Comparison of ENCODE assay signal across 36 cellular contexts in genomic region chr20:62786100-62786499, GRCh38. TPM values are rescaled to one million over a fixed set of nuclear protein-coding genes. Genes with fewer than 3 reads are reported as not detected.
DNase-seq lines count a peak whose midpoint lies in the region; ATAC-seq lines count a peak whose summit lies in the region.
"Had no signal": no experiment of that assay in that cellular context is flagged by ENCODE, and none has a peak within 500 bp of the region (broad histone marks: within the 10 kb centered on the region; RNA-seq: fewer than 3 reads in every experiment).

No MANE protein-coding gene starts in this region.

- H3K4me1 Mint-ChIP-seq in activated naive CD8-positive, alpha-beta T cell treated with anti-CD3 and anti-CD28 coated beads, Interleukin-2, amount 10 ng/mL, durations not matched to agents 7 days and 5 days = peaks cover 9% of the 10 kb centered on the region
- peaks cover 5% of the 10 kb centered on the region for H3K4me1 Mint-ChIP-seq in activated naive CD8-positive, alpha-beta T cell treated with anti-CD3 and anti-CD28 coated beads for 36 hours
- H3K4me1 Mint-ChIP-seq: central memory CD8-positive, alpha-beta T cell had no signal

- no peak for DNase-seq in activated naive CD8-positive, alpha-beta T cell treated with anti-CD3 and anti-CD28 coated beads, Interleukin-2, amount 10 ng/mL, durations not matched to agents 7 days and 5 days
- no peak for DNase-seq in activated naive CD8-positive, alpha-beta T cell treated with anti-CD3 and anti-CD28 coated beads for 36 hours
- DNase-seq in SK-N-DZ (ENCODE audit: low spot score) (peak; percentile 83), left kidney (ENCODE audit: low read depth, low spot score) (peak; percentile 87), NCI-H2196 (lab: John Stamatoyannopoulos, UW; ENCODE audit: unreplicated experiment) (no peak), NCI-H526 (lab: John Stamatoyannopoulos, UW) (no peak), G401 (ENCODE audit: low spot score) (no peak)
- DNase-seq: activated CD4-positive, alpha-beta T cell treated with anti-CD3 and anti-CD28 coated beads, Interleukin-2, amount 10 ng/mL, durations not matched to agents 24 days and 14 days; activated CD8-positive, alpha-beta memory T cell treated with anti-CD3 and anti-CD28 coated beads for 24 hours; activated T-cell treated with anti-CD3 and anti-CD28 coated beads for 4 hours; AML-193; CD8-positive, alpha-beta T cell; dermis blood vessel endothelial cell; foreskin melanocyte; H9; heart right ventricle; KG1; mucosa of descending colon; NCI-H1092 treated with DMSO at 0.1 percent for 48 hours; NCI-H2029 treated with DMSO at 0.1 percent for 48 hours; NCI-H345; NCI-H774; T-helper 1 cell had no signal

- POLR2A ChIA-PET in activated naive CD8-positive, alpha-beta T cell treated with anti-CD3 and anti-CD28 coated beads, Interleukin-2, amount 10 ng/mL, durations not matched to agents 7 days and 5 days (lab: Charles Lee) = interaction anchor here (1.0 kb wide), 1 partner anchor 8 kb away, joined by 5 read pairs; no protein-coding TSS in a partner anchor

- ATAC-seq in activated naive CD8-positive, alpha-beta T cell treated with anti-CD3 and anti-CD28 coated beads, Interleukin-2, amount 10 ng/mL, durations not matched to agents 7 days and 5 days (ENCODE audit: low read depth) = no peak
- ATAC-seq: A549; activated naive CD4-positive, alpha-beta T cell treated with anti-CD3 and anti-CD28 coated beads, Interleukin-2, amount 50 U/mL, for 72 hours; CD8-positive, alpha-beta T cell; GM12878; heart right ventricle; mucosa of descending colon; natural killer cell treated with Interleukin-12 subunit alpha and Interleukin-12 subunit beta and Interleukin-15 and Interleukin-18, amount 100 ng/mL, for 72 hours; sciatic nerve; WTC11 had no signal

- H3K27me3 ChIP-seq in rectal smooth muscle tissue (ENCODE audit: control insufficient read depth, insufficient read depth, low read length) = no peaks in the 10 kb centered on the region
- H3K27me3 ChIP-seq: ascending aorta, heart right ventricle had no signal

- no peaks in the 10 kb centered on the region for H3K36me3 Mint-ChIP-seq in activated naive CD8-positive, alpha-beta T cell treated with anti-CD3 and anti-CD28 coated beads, Interleukin-2, amount 10 ng/mL, durations not matched to agents 7 days and 5 days
- H3K36me3 Mint-ChIP-seq in activated naive CD8-positive, alpha-beta T cell treated with anti-CD3 and anti-CD28 coated beads for 36 hours = no peaks in the 10 kb centered on the region
- H3K36me3 Mint-ChIP-seq: activated naive CD4-positive, alpha-beta T cell treated with anti-CD3 and anti-CD28 coated beads, Interleukin-2, amount 50 U/mL, for 72 hours; CD8-positive, alpha-beta T cell; natural killer cell treated with Interleukin-12 subunit alpha and Interleukin-12 subunit beta and Interleukin-15 and Interleukin-18, amount 100 ng/mL, for 72 hours; WTC11 had no signal

- H3K27ac ChIP-seq in rectal smooth muscle tissue (ENCODE audit: low read depth, low read length) = peak overlapping the region; percentile 43
- H3K27ac ChIP-seq: A549, ascending aorta, esophagus muscularis mucosa, heart right ventricle, tibial nerve had no signal

- no peaks in the 10 kb centered on the region for H3K36me3 ChIP-seq in rectal smooth muscle tissue (ENCODE audit: control insufficient read depth, insufficient read depth, low read length)
- H3K36me3 ChIP-seq: ascending aorta, esophagus muscularis mucosa, heart right ventricle, tibial nerve had no signal

- H3K4me1 ChIP-seq in rectal smooth muscle tissue (ENCODE audit: control insufficient read depth, insufficient read depth, low read length) = peaks cover 10% of the 10 kb centered on the region

- H3K27me3 Mint-ChIP-seq in activated naive CD8-positive, alpha-beta T cell treated with anti-CD3 and anti-CD28 coated beads, Interleukin-2, amount 10 ng/mL, durations not matched to agents 7 days and 5 days = peaks cover 5% of the 10 kb centered on the region
- H3K27me3 Mint-ChIP-seq in activated naive CD8-positive, alpha-beta T cell treated with anti-CD3 and anti-CD28 coated beads for 36 hours = no peaks in the 10 kb centered on the region
- H3K27me3 Mint-ChIP-seq: activated CD4-positive, alpha-beta T cell treated with anti-CD3 and anti-CD28 coated beads, Interleukin-2, amount 10 ng/mL, durations not matched to agents 24 days and 14 days; central memory CD8-positive, alpha-beta T cell; natural killer cell treated with Interleukin-12 subunit alpha and Interleukin-12 subunit beta and Interleukin-15 and Interleukin-18, amount 100 ng/mL, for 72 hours had no signal

- H3K27ac Mint-ChIP-seq in activated naive CD8-positive, alpha-beta T cell treated with anti-CD3 and anti-CD28 coated beads, Interleukin-2, amount 10 ng/mL, durations not matched to agents 7 days and 5 days = peak overlapping the region; percentile 30
- no peak overlapping the region for H3K27ac Mint-ChIP-seq in activated naive CD8-positive, alpha-beta T cell treated with anti-CD3 and anti-CD28 coated beads for 36 hours
- H3K27ac Mint-ChIP-seq: activated CD4-positive, alpha-beta T cell treated with anti-CD3 and anti-CD28 coated beads, Interleukin-2, amount 10 ng/mL, durations not matched to agents 24 days and 14 days; CD8-positive, alpha-beta T cell; natural killer cell treated with Interleukin-12 subunit alpha and Interleukin-12 subunit beta and Interleukin-15 and Interleukin-18, amount 100 ng/mL, for 72 hours; WTC11 had no signal

- no peak overlapping the region for H3K4me3 ChIP-seq in rectal smooth muscle tissue (ENCODE audit: low read length)
- H3K4me3 ChIP-seq: A549, ascending aorta, esophagus muscularis mucosa, GM12878, heart right ventricle, lung, mucosa of descending colon, tibial nerve had no signal

- in situ Hi-C loops in G401 (cut with HindIII; ENCODE audit: low sequenced_read_pairs) = no loop called here

- no peaks in the 10 kb centered on the region for H3K9me3 Mint-ChIP-seq in activated naive CD8-positive, alpha-beta T cell treated with anti-CD3 and anti-CD28 coated beads, Interleukin-2, amount 10 ng/mL, durations not matched to agents 7 days and 5 days
- H3K9me3 Mint-ChIP-seq in activated naive CD8-positive, alpha-beta T cell treated with anti-CD3 and anti-CD28 coated beads for 36 hours = no peaks in the 10 kb centered on the region
- H3K9me3 Mint-ChIP-seq: activated CD4-positive, alpha-beta T cell treated with anti-CD3 and anti-CD28 coated beads, Interleukin-2, amount 10 ng/mL, durations not matched to agents 24 days and 14 days; activated naive CD4-positive, alpha-beta T cell treated with anti-CD3 and anti-CD28 coated beads, Interleukin-2, amount 50 U/mL, for 72 hours; CD8-positive, alpha-beta T cell; central memory CD8-positive, alpha-beta T cell; H9; natural killer cell treated with Interleukin-12 subunit alpha and Interleukin-12 subunit beta and Interleukin-15 and Interleukin-18, amount 100 ng/mL, for 72 hours; WTC11 had no signal

- no peak overlapping the region for H3K4me3 Mint-ChIP-seq in activated naive CD8-positive, alpha-beta T cell treated with anti-CD3 and anti-CD28 coated beads, Interleukin-2, amount 10 ng/mL, durations not matched to agents 7 days and 5 days
- H3K4me3 Mint-ChIP-seq in activated naive CD8-positive, alpha-beta T cell treated with anti-CD3 and anti-CD28 coated beads for 36 hours = no peak overlapping the region
- H3K4me3 Mint-ChIP-seq: activated CD4-positive, alpha-beta T cell treated with anti-CD3 and anti-CD28 coated beads, Interleukin-2, amount 10 ng/mL, durations not matched to agents 24 days and 14 days; CD8-positive, alpha-beta T cell; central memory CD8-positive, alpha-beta T cell; H9; natural killer cell treated with Interleukin-12 subunit alpha and Interleukin-12 subunit beta and Interleukin-15 and Interleukin-18, amount 100 ng/mL, for 72 hours; WTC11 had no signal

- H3K9ac ChIP-seq in rectal smooth muscle tissue (ENCODE audit: low read length) = no peak overlapping the region

RNA-seq across cellular contexts. Expression of gene MRGBP, which starts 10.2 kb away (rescaled TPM):
- total RNA-seq in activated naive CD8-positive, alpha-beta T cell treated with anti-CD3 and anti-CD28 coated beads, Interleukin-2, amount 10 ng/mL, durations not matched to agents 7 days and 5 days = 10 to 100 TPM; 17.9 to 18.9 TPM
- total RNA-seq in activated naive CD8-positive, alpha-beta T cell treated with anti-CD3 and anti-CD28 coated beads for 36 hours = 10 to 100 TPM; 19.3 to 19.8 TPM
- 32.5 and 36.2 TPM in 2 replicates for polyA plus RNA-seq in SK-N-DZ (2014; cell fraction: cytosol; rRNA removed)
- 38.2 and 42.4 TPM in 2 replicates for polyA plus RNA-seq in SK-N-DZ (2014; cell fraction: nucleus; rRNA removed)
- total RNA-seq in G401 (2014; rRNA removed; shearing (Covaris generic)) = 25.2 and 33.6 TPM in 2 replicates

RNA-seq across cellular contexts. Expression of gene OGFR, which starts 18.5 kb away (rescaled TPM):
- total RNA-seq in activated naive CD8-positive, alpha-beta T cell treated with anti-CD3 and anti-CD28 coated beads, Interleukin-2, amount 10 ng/mL, durations not matched to agents 7 days and 5 days = 10 to 100 TPM; 80.8 to 81.1 TPM
- total RNA-seq in activated naive CD8-positive, alpha-beta T cell treated with anti-CD3 and anti-CD28 coated beads for 36 hours = 10 to 100 TPM; 66.1 to 69.9 TPM
- 26.0 and 50.0 TPM in 2 replicates for polyA plus RNA-seq in SK-N-DZ (2014; cell fraction: cytosol; rRNA removed)
- polyA plus RNA-seq in SK-N-DZ (2014; cell fraction: nucleus; rRNA removed) = 40.1 and 56.7 TPM in 2 replicates
- 43.9 and 45.6 TPM in 2 replicates for total RNA-seq in G401 (2014; rRNA removed; shearing (Covaris generic))

RNA-seq across cellular contexts. Expression of gene COL9A3, which starts 30.8 kb away (rescaled TPM):
- total RNA-seq in activated naive CD8-positive, alpha-beta T cell treated with anti-CD3 and anti-CD28 coated beads, Interleukin-2, amount 10 ng/mL, durations not matched to agents 7 days and 5 days = under 1 TPM; 0.42 to 0.82 TPM
- 1 to 10 TPM in 1 of 2 experiments, under 1 TPM in 1; 0.35 to 1.0 TPM for total RNA-seq in activated naive CD8-positive, alpha-beta T cell treated with anti-CD3 and anti-CD28 coated beads for 36 hours
- polyA plus RNA-seq in SK-N-DZ (2014; cell fraction: cytosol; rRNA removed) = 0.80 and 4.1 TPM in 2 replicates
- polyA plus RNA-seq in SK-N-DZ (2014; cell fraction: nucleus; rRNA removed) = 27.0 and 28.9 TPM in 2 replicates
- total RNA-seq in G401 (2014; rRNA removed; shearing (Covaris generic)) = 8.6 TPM in 2 replicates
- total RNA-seq: activated CD4-positive, alpha-beta T cell treated with anti-CD3 and anti-CD28 coated beads, Interleukin-2, amount 10 ng/mL, durations not matched to agents 24 days and 14 days; activated naive CD4-positive, alpha-beta T cell treated with anti-CD3 and anti-CD28 coated beads, Interleukin-2, amount 50 U/mL, for 72 hours; CD8-positive, alpha-beta T cell; MCF 10A; natural killer cell treated with Interleukin-12 subunit alpha and Interleukin-12 subunit beta and Interleukin-15 and Interleukin-18, amount 100 ng/mL, for 72 hours had no signal

Comparison
In these comparisons a context has a peak if more than half of its experiments do, and no peak if none do; other contexts are left out.
1. DNase-seq: peak in SK-N-DZ (single experiment) and left kidney (single experiment); none in activated naive CD8-positive, alpha-beta T cell treated with anti-CD3 and anti-CD28 coated beads, Interleukin-2, amount 10 ng/mL, durations not matched to agents 7 days and 5 days (single experiment), activated naive CD8-positive, alpha-beta T cell treated with anti-CD3 and anti-CD28 coated beads for 36 hours (single experiment), NCI-H2196 (single experiment), NCI-H526 (0 of 2) and G401 (single experiment).